Comparison of ENCODE assay signal across 27 cellular contexts in the genomic region with DNA sequence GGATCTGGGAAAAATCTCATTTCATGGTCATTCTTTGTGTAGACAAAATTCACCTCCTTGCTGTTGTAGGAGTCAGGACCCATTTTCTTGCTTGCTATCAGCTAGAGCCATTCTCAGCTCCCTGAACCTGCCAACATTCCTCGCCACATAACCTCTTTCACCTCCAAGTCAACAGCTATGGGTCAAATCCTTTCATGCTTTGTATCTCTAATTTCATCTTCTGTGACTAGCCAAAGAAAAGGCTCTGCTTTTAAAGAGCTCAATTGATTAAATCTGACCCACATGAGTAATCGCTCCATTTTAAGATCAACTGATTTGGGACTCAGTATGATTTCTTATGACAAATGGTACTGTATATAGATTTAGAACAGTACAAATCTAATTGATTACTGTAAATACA.
"Had no signal": no experiment of that assay in that cellular context is flagged by ENCODE, and none has a peak within 500 bp of the region (broad histone marks: within the 10 kb centered on the region; RNA-seq: fewer than 3 reads in every experiment).

No MANE protein-coding gene starts in this region.

- H3K4me3 ChIP-seq: gastroesophageal sphincter, hepatocyte, uterus had no signal

- H3K36me3 Mint-ChIP-seq: activated CD4-positive, alpha-beta memory T cell treated with anti-CD3 and anti-CD28 coated beads for 36 hours; activated naive CD4-positive, alpha-beta T cell treated with anti-CD3 and anti-CD28 coated beads, Interleukin-2, amount 50 U/mL, for 24 hours; memory B cell; stimulated activated memory B cell treated with anti-CD40 and anti-IgM and Interleukin-4, amounts not matched to agents 10 μg/mL and 1 μg/mL and 100 μg/mL, for 72 hours; type B pancreatic cell had no signal

- H3K79me2 ChIP-seq: hepatocyte had no signal

- H3K4me2 ChIP-seq: hepatocyte had no signal

- H3K27me3 ChIP-seq: gastroesophageal sphincter, hepatocyte, uterus had no signal

- H2AFZ ChIP-seq: hepatocyte had no signal

- H3K27ac ChIP-seq: gastroesophageal sphincter, hepatocyte, uterus had no signal

- H3K27me3 Mint-ChIP-seq: activated CD4-positive, alpha-beta memory T cell treated with anti-CD3 and anti-CD28 coated beads for 36 hours; activated CD4-positive, alpha-beta T cell treated with anti-CD3 and anti-CD28 coated beads, Interleukin-2, amount 10 ng/mL, durations not matched to agents 24 days and 14 days; activated naive CD4-positive, alpha-beta T cell treated with anti-CD3 and anti-CD28 coated beads, Interleukin-2, amount 50 U/mL, for 24 hours; central memory CD8-positive, alpha-beta T cell; dendritic cell treated with granulocyte-macrophage colony-stimulating factor and Interleukin-4, amounts not matched to agents 40 ng/mL and 50 ng/mL, for 4 days; memory B cell; stimulated activated memory B cell treated with anti-CD40 and anti-IgM and Interleukin-4, amounts not matched to agents 10 μg/mL and 1 μg/mL and 100 μg/mL, for 72 hours; stimulated activated naive CD8-positive, alpha-beta T cell treated with anti-CD3 and anti-CD28 coated beads, Interleukin-15, amount 100 ng/mL, for 72 hours; T-helper 17 cell; type B pancreatic cell had no signal

- H3K4me1 ChIP-seq: gastroesophageal sphincter, uterus had no signal

- H3K4me3 Mint-ChIP-seq: activated CD4-positive, alpha-beta memory T cell treated with anti-CD3 and anti-CD28 coated beads for 36 hours; activated CD4-positive, alpha-beta T cell treated with anti-CD3 and anti-CD28 coated beads, Interleukin-2, amount 10 ng/mL, durations not matched to agents 24 days and 14 days; activated naive CD4-positive, alpha-beta T cell treated with anti-CD3 and anti-CD28 coated beads, Interleukin-2, amount 50 U/mL, for 24 hours; central memory CD8-positive, alpha-beta T cell; dendritic cell treated with granulocyte-macrophage colony-stimulating factor and Interleukin-4, amounts not matched to agents 40 ng/mL and 50 ng/mL, for 4 days; memory B cell; nephron; stimulated activated memory B cell treated with anti-CD40 and anti-IgM and Interleukin-4, amounts not matched to agents 10 μg/mL and 1 μg/mL and 100 μg/mL, for 72 hours; stimulated activated naive CD8-positive, alpha-beta T cell treated with anti-CD3 and anti-CD28 coated beads, Interleukin-15, amount 100 ng/mL, for 72 hours; T-helper 17 cell; type B pancreatic cell had no signal

- H3K36me3 ChIP-seq: gastroesophageal sphincter, uterus had no signal

- H3K9me3 ChIP-seq: gastroesophageal sphincter, uterus had no signal

- ATAC-seq: gastroesophageal sphincter; left colon; right cardiac atrium; stimulated activated memory B cell treated with anti-CD40 and anti-IgM and Interleukin-4, amounts not matched to agents 10 μg/mL and 1 μg/mL and 100 μg/mL, for 72 hours; stimulated activated naive CD8-positive, alpha-beta T cell treated with anti-CD3 and anti-CD28 coated beads, Interleukin-15, amount 100 ng/mL, for 72 hours; T-helper 17 cell had no signal

- H3K9me3 Mint-ChIP-seq: dendritic cell treated with granulocyte-macrophage colony-stimulating factor and Interleukin-4, amounts not matched to agents 40 ng/mL and 50 ng/mL, for 4 days; nephron; type B pancreatic cell had no signal

- H3K27ac Mint-ChIP-seq: activated CD4-positive, alpha-beta memory T cell treated with anti-CD3 and anti-CD28 coated beads for 36 hours; activated CD4-positive, alpha-beta T cell treated with anti-CD3 and anti-CD28 coated beads, Interleukin-2, amount 10 ng/mL, durations not matched to agents 24 days and 14 days; activated naive CD4-positive, alpha-beta T cell treated with anti-CD3 and anti-CD28 coated beads, Interleukin-2, amount 50 U/mL, for 24 hours; dendritic cell treated with granulocyte-macrophage colony-stimulating factor and Interleukin-4, amounts not matched to agents 40 ng/mL and 50 ng/mL, for 4 days; memory B cell; nephron; stimulated activated memory B cell treated with anti-CD40 and anti-IgM and Interleukin-4, amounts not matched to agents 10 μg/mL and 1 μg/mL and 100 μg/mL, for 72 hours; stimulated activated naive CD8-positive, alpha-beta T cell treated with anti-CD3 and anti-CD28 coated beads, Interleukin-15, amount 100 ng/mL, for 72 hours; T-helper 17 cell; type B pancreatic cell had no signal

- DNase-seq: activated CD4-positive, alpha-beta memory T cell treated with anti-CD3 and anti-CD28 coated beads for 36 hours; activated CD4-positive, alpha-beta T cell treated with anti-CD3 and anti-CD28 coated beads, Interleukin-2, amount 10 ng/mL, durations not matched to agents 24 days and 14 days; activated CD4-positive, CD25-positive, alpha-beta regulatory T cell treated with anti-CD3 and anti-CD28 coated beads, Interleukin-2, amount 50 U/mL, for 72 hours; activated CD8-positive, alpha-beta memory T cell treated with anti-CD3 and anti-CD28 coated beads, Interleukin-2, amount 50 U/mL, for 4 hours; activated T-cell treated with anti-CD3 and anti-CD28 coated beads, Interleukin-2, amount 50 U/mL, for 1 hour; effector CD4-positive, alpha-beta T cell; erythroblast; islet precursor cell; left colon; posterior cingulate gyrus; right cardiac atrium; stimulated activated CD4-positive, alpha-beta T cell treated with anti-CD3 and anti-CD28 coated beads, Interleukin-12 subunit alpha, Interleukin-12 subunit beta, amount 100 ng/mL, for 4 hours; stimulated activated CD4-positive, alpha-beta T cell treated with anti-CD3 and anti-CD28 coated beads, Interleukin-4, amount 100 ng/mL, for 4 hours; stimulated activated CD8-positive, alpha-beta memory T cell treated with anti-CD3 and anti-CD28 coated beads, Interleukin-4, amount 100 ng/mL, for 48 hours; stimulated activated naive CD8-positive, alpha-beta T cell treated with anti-CD3 and anti-CD28 coated beads, Interleukin-15, amount 100 ng/mL, for 72 hours; substantia nigra; T-helper 17 cell; uterus had no signal

- H3K4me1 Mint-ChIP-seq: activated CD4-positive, alpha-beta T cell treated with anti-CD3 and anti-CD28 coated beads, Interleukin-2, amount 10 ng/mL, durations not matched to agents 24 days and 14 days; activated naive CD4-positive, alpha-beta T cell treated with anti-CD3 and anti-CD28 coated beads, Interleukin-2, amount 50 U/mL, for 24 hours; central memory CD8-positive, alpha-beta T cell; memory B cell; nephron; stimulated activated memory B cell treated with anti-CD40 and anti-IgM and Interleukin-4, amounts not matched to agents 10 μg/mL and 1 μg/mL and 100 μg/mL, for 72 hours; stimulated activated naive CD8-positive, alpha-beta T cell treated with anti-CD3 and anti-CD28 coated beads, Interleukin-15, amount 100 ng/mL, for 72 hours; T-helper 17 cell had no signal
